In genomic region chr1:200665851-200666250, GRCh38 we compare ENCODE assay signal across 1 cellular context.
A peak's percentile ranks its signal among the peaks of the same experiment; 100 is the strongest.
TF ChIP-seq lines count a peak whose summit lies in the region.

No MANE protein-coding gene starts in this region.

TF ChIP-seq in GM23338, 12 proteins besides CTCF, POLR2A, EP300 and RAD21 (continued from another document):
- TF ChIP-seq, protein P1, sequence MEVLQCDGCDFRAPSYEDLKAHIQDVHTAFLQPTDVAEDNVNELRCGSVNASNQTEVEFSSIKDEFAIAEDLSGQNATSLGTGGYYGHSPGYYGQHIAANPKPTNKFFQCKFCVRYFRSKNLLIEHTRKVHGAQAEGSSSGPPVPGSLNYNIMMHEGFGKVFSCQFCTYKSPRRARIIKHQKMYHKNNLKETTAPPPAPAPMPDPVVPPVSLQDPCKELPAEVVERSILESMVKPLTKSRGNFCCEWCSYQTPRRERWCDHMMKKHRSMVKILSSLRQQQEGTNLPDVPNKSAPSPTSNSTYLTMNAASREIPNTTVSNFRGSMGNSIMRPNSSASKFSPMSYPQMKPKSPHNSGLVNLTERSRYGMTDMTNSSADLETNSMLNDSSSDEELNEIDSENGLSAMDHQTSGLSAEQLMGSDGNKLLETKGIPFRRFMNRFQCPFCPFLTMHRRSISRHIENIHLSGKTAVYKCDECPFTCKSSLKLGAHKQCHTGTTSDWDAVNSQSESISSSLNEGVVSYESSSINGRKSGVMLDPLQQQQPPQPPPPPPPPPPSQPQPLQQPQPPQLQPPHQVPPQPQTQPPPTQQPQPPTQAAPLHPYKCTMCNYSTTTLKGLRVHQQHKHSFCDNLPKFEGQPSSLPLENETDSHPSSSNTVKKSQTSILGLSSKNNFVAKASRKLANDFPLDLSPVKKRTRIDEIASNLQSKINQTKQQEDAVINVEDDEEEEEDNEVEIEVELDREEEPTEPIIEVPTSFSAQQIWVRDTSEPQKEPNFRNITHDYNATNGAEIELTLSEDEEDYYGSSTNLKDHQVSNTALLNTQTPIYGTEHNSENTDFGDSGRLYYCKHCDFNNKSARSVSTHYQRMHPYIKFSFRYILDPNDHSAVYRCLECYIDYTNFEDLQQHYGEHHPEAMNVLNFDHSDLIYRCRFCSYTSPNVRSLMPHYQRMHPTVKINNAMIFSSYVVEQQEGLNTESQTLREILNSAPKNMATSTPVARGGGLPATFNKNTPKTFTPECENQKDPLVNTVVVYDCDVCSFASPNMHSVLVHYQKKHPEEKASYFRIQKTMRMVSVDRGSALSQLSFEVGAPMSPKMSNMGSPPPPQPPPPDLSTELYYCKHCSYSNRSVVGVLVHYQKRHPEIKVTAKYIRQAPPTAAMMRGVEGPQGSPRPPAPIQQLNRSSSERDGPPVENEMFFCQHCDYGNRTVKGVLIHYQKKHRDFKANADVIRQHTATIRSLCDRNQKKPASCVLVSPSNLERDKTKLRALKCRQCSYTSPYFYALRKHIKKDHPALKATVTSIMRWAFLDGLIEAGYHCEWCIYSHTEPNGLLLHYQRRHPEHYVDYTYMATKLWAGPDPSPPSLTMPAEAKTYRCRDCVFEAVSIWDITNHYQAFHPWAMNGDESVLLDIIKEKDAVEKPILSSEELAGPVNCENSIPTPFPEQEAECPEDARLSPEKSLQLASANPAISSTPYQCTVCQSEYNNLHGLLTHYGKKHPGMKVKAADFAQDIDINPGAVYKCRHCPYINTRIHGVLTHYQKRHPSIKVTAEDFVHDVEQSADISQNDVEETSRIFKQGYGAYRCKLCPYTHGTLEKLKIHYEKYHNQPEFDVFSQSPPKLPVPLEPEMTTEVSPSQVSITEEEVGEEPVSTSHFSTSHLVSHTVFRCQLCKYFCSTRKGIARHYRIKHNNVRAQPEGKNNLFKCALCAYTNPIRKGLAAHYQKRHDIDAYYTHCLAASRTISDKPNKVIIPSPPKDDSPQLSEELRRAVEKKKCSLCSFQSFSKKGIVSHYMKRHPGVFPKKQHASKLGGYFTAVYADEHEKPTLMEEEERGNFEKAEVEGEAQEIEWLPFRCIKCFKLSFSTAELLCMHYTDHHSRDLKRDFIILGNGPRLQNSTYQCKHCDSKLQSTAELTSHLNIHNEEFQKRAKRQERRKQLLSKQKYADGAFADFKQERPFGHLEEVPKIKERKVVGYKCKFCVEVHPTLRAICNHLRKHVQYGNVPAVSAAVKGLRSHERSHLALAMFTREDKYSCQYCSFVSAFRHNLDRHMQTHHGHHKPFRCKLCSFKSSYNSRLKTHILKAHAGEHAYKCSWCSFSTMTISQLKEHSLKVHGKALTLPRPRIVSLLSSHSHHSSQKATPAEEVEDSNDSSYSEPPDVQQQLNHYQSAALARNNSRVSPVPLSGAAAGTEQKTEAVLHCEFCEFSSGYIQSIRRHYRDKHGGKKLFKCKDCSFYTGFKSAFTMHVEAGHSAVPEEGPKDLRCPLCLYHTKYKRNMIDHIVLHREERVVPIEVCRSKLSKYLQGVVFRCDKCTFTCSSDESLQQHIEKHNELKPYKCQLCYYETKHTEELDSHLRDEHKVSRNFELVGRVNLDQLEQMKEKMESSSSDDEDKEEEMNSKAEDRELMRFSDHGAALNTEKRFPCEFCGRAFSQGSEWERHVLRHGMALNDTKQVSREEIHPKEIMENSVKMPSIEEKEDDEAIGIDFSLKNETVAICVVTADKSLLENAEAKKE (CRISPR knock-in tag; IDR thresholded peaks at IDR 0.05), result peak; percentile 21; the same call in 1 of the 2 replicates
- TF ChIP-seq EZH2 (IDR thresholded peaks at IDR 0.05; ENCODE audit: low read depth, unreplicated experiment), result no peak
